ENCODE assay signal across 22 cellular contexts in the genomic region with DNA sequence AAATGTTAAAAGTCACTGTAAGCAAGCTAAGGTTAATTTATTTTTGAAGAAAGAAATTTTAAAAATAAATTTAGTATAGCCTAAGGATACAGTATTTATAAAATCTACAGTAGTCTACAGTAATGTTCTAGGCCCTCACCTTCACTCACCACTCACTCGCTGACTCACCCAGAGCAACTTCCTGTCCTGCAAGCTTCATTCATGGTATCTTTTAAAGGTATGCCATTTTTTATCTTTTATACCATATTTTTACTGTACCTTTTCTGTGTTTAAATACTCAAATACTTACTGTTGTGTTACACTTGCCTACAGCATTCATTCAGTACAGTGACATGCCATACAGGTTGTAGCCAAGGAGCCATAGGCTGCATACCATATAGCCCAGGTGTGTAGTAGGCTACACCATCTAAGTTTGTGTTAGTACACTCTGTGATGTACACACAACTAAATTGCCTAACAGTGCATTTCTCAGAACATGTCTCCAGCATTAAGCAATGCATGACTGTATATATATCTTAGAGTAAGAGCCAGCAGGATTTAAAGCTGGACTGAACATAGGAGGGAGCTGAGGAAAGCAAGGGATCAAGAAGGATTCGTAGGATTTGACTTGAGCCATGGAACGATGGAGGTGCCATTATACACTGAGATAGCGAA.
DNase-seq lines count a peak whose midpoint lies in the region; ATAC-seq, FAIRE-seq and TF ChIP-seq lines count a peak whose summit lies in the region.
"Had no signal": no experiment of that assay in that cellular context is flagged by ENCODE, and none has a peak within 500 bp of the region (broad histone marks: within the 10 kb centered on the region; RNA-seq: fewer than 3 reads in every experiment).

No MANE protein-coding gene starts in this region.

- H3K36me3 Mint-ChIP-seq in activated CD4-positive, alpha-beta T cell treated with anti-CD3 and anti-CD28 coated beads, Interleukin-2, amount 10 ng/mL, durations not matched to agents 24 days and 14 days (ENCODE audit: low read depth): no peaks in the 10 kb centered on the region
- H3K36me3 Mint-ChIP-seq: type B pancreatic cell had no signal

- no peaks in the 10 kb centered on the region for H3K27me3 Mint-ChIP-seq in activated CD4-positive, alpha-beta T cell treated with anti-CD3 and anti-CD28 coated beads, Interleukin-2, amount 10 ng/mL, durations not matched to agents 24 days and 14 days
- H3K27me3 Mint-ChIP-seq: type B pancreatic cell had no signal

- no peak overlapping the region for H3K4me3 Mint-ChIP-seq in activated CD4-positive, alpha-beta T cell treated with anti-CD3 and anti-CD28 coated beads, Interleukin-2, amount 10 ng/mL, durations not matched to agents 24 days and 14 days
- H3K4me3 Mint-ChIP-seq: GM23338, neural crest cell, type B pancreatic cell had no signal

- H3K27ac Mint-ChIP-seq in activated CD4-positive, alpha-beta T cell treated with anti-CD3 and anti-CD28 coated beads, Interleukin-2, amount 10 ng/mL, durations not matched to agents 24 days and 14 days: peak overlapping the region; percentile 35
- H3K27ac Mint-ChIP-seq: GM23338, type B pancreatic cell had no signal

- FAIRE-seq in urothelium cell line (lab: Jason Lieb, UNC): peak; percentile 23
- FAIRE-seq: HepG2 had no signal

- no peak overlapping the region for H3K4me3 ChIP-seq in RWPE2 (ENCODE audit: severe bottlenecking)
- H3K4me3 ChIP-seq in epithelial cell of esophagus (ENCODE audit: low read length): no peak overlapping the region
- H3K4me3 ChIP-seq: BLaER1 treated with 17β-estradiol and CSF1 and Interleukin-3, amounts not matched to agents 10 nM and 100 nM; colonic mucosa; GM23338 had no signal

- DNase-seq in activated CD4-positive, alpha-beta T cell treated with anti-CD3 and anti-CD28 coated beads, Interleukin-2, amount 10 ng/mL, durations not matched to agents 24 days and 14 days: no peak
- no peak for DNase-seq in activated CD4-positive, alpha-beta T cell treated with anti-CD3 and anti-CD28 coated beads, Interleukin-2, amount 50 U/mL, for 1 hour
- no peak for DNase-seq in RWPE2 (ENCODE audit: low spot score)
- DNase-seq in epithelial cell of esophagus (ENCODE audit: low read depth): peak; percentile 83
- DNase-seq in urothelium cell line (ENCODE audit: low spot score): no peak
- no peak for DNase-seq in NCI-H1436 treated with DMSO at 0.1 percent for 48 hours (lab: John Stamatoyannopoulos, UW)
- no peak for DNase-seq in NCI-H146 treated with DMSO at 0.1 percent for 48 hours (lab: John Stamatoyannopoulos, UW; ENCODE audit: unreplicated experiment)
- DNase-seq: activated effector memory CD4-positive, alpha-beta T cell treated with Interleukin-2 at 50 U/mL for 16 hours; colonic mucosa; foreskin melanocyte; NCI-H1417 treated with DMSO at 0.1 percent for 48 hours; NCI-H2171 treated with DMSO at 0.1 percent for 48 hours; NCI-H69; posterior cingulate gyrus; T1000 had no signal

- H3K9me3 ChIP-seq in RWPE2 (ENCODE audit: severe bottlenecking): no peaks in the 10 kb centered on the region
- H3K9me3 ChIP-seq: BLaER1 treated with 17β-estradiol and CSF1 and Interleukin-3, amounts not matched to agents 10 nM and 100 nM; colonic mucosa had no signal

- ATAC-seq in RWPE2 (ENCODE audit: low read depth): peak; percentile 65
- ATAC-seq in GM21786 (IDR thresholded peaks at IDR 0.05; ENCODE audit: unreplicated experiment): no peak
- ATAC-seq: GM23338, HepG2, sciatic nerve had no signal

- peak overlapping the region; percentile 100 for H3K27ac ChIP-seq in RWPE2 (ENCODE audit: poor library complexity, severe bottlenecking)
- H3K27ac ChIP-seq: BLaER1 treated with 17β-estradiol and CSF1 and Interleukin-3, amounts not matched to agents 10 nM and 100 nM; colonic mucosa had no signal

- H3K36me3 ChIP-seq in RWPE2 (ENCODE audit: low read depth): peaks cover 34% of the 10 kb centered on the region
- H3K36me3 ChIP-seq: colonic mucosa had no signal

- no peak for TF ChIP-seq CTCF in RWPE2 (IDR thresholded peaks at IDR 0.05; ENCODE audit: poor library complexity, severe bottlenecking)
- no peak for TF ChIP-seq CTCF in epithelial cell of esophagus (IDR thresholded peaks at IDR 0.05; ENCODE audit: insufficient read depth, low read depth, low read length, missing control alignments)

- peaks cover 3% of the 10 kb centered on the region for H3K9me3 Mint-ChIP-seq in activated CD4-positive, alpha-beta T cell treated with anti-CD3 and anti-CD28 coated beads, Interleukin-2, amount 10 ng/mL, durations not matched to agents 24 days and 14 days
- H3K9me3 Mint-ChIP-seq: GM23338, neural crest cell, type B pancreatic cell had no signal

- H3K4me1 Mint-ChIP-seq in activated CD4-positive, alpha-beta T cell treated with anti-CD3 and anti-CD28 coated beads, Interleukin-2, amount 10 ng/mL, durations not matched to agents 24 days and 14 days: peaks cover 20% of the 10 kb centered on the region

- intact Hi-C loops in activated CD4-positive, alpha-beta T cell treated with anti-CD3 and anti-CD28 coated beads, Interleukin-2, amount 10 ng/mL, durations not matched to agents 24 days and 14 days (cut with micrococcal nuclease): no loop called here

- no peaks in the 10 kb centered on the region for H3K27me3 ChIP-seq in RWPE2 (ENCODE audit: insufficient read depth, poor library complexity, severe bottlenecking)
- H3K27me3 ChIP-seq: BLaER1 treated with 17β-estradiol and CSF1 and Interleukin-3, amounts not matched to agents 10 nM and 100 nM; colonic mucosa had no signal

- H3K4me1 ChIP-seq in RWPE2 (ENCODE audit: insufficient read depth, poor library complexity, severe bottlenecking): peaks cover 50% of the 10 kb centered on the region
- H3K4me1 ChIP-seq: colonic mucosa had no signal
